Comparison of ENCODE assay signal across 25 cellular contexts in genomic region chr2:146659976-146660375, GRCh38.
"Had no signal": no experiment of that assay in that cellular context is flagged by ENCODE, and none has a peak within 500 bp of the region (broad histone marks: within the 10 kb centered on the region; RNA-seq: fewer than 3 reads in every experiment).

No MANE protein-coding gene starts in this region.

- H3K4me3 ChIP-seq: adrenal gland, breast epithelium, colonic mucosa, dorsolateral prefrontal cortex, esophagus muscularis mucosa, right lobe of liver, stomach, suprapubic skin, tibial nerve had no signal

- H3K79me2 ChIP-seq: parathyroid adenoma had no signal

- H3K27me3 ChIP-seq: adrenal gland, breast epithelium, colonic mucosa, dorsolateral prefrontal cortex, esophagus muscularis mucosa, right lobe of liver, stomach, suprapubic skin, tibial nerve had no signal

- H3K9me3 ChIP-seq: adrenal gland, colonic mucosa, esophagus muscularis mucosa, right lobe of liver, stomach, suprapubic skin had no signal

- H3K27ac ChIP-seq: adrenal gland, breast epithelium, colonic mucosa, dorsolateral prefrontal cortex, esophagus muscularis mucosa, parathyroid adenoma, right lobe of liver, stomach, suprapubic skin, tibial nerve, WERI-Rb-1 had no signal

- H3K4me1 ChIP-seq: adrenal gland, breast epithelium, colonic mucosa, esophagus muscularis mucosa, parathyroid adenoma, right lobe of liver, stomach, suprapubic skin, tibial nerve had no signal

- H2AFZ ChIP-seq: parathyroid adenoma had no signal

- FAIRE-seq: astrocyte, endothelial cell of umbilical vein, small intestine, urothelium cell line had no signal

- DNase-seq: activated CD4-positive, alpha-beta T cell treated with anti-CD3 and anti-CD28 coated beads for 1 hour; activated CD4-positive, alpha-beta T cell treated with anti-CD3 and anti-CD28 coated beads, Interleukin-2, amount 50 U/mL, for 1 hour; activated CD8-positive, alpha-beta T cell treated with anti-CD3 and anti-CD28 coated beads, Interleukin-2, amount 10 ng/mL, durations not matched to agents 7 days and 5 days; activated gamma-delta T cell treated with Interleukin-2 at 50 U/mL for 16 hours; activated T-cell treated with anti-CD3 and anti-CD28 coated beads, Interleukin-2, amount 50 U/mL, for 1 hour; adrenal gland; colonic mucosa; dorsolateral prefrontal cortex; effector memory CD8-positive, alpha-beta T cell; hippocampal formation; right lobe of liver; small intestine; stimulated activated CD4-positive, alpha-beta T cell treated with anti-CD3 and anti-CD28 coated beads, Interleukin-15, amount 100 ng/mL, for 24 hours; stomach; WERI-Rb-1 had no signal

- H3K36me3 ChIP-seq: adrenal gland, breast epithelium, colonic mucosa, esophagus muscularis mucosa, right lobe of liver, stomach, suprapubic skin, tibial nerve, WERI-Rb-1 had no signal

- ATAC-seq: activated CD8-positive, alpha-beta T cell treated with anti-CD3 and anti-CD28 coated beads, Interleukin-2, amount 10 ng/mL, durations not matched to agents 7 days and 5 days; activated naive CD4-positive, alpha-beta T cell treated with anti-CD3 and anti-CD28 coated beads, Interleukin-2, amount 50 U/mL, for 72 hours; effector memory CD8-positive, alpha-beta T cell; right lobe of liver; stimulated activated memory B cell treated with anti-CD40 and anti-IgM and Interleukin-4, amounts not matched to agents 10 μg/mL and 1 μg/mL and 100 μg/mL, for 72 hours had no signal

- H3K9ac ChIP-seq: parathyroid adenoma had no signal
